In genomic region chr5:163978897-163979296, GRCh38 we compare ENCODE assay signal across 11 cellular contexts.
DNase-seq lines count a peak whose midpoint lies in the region; ATAC-seq lines count a peak whose summit lies in the region.
"Had no signal": no experiment of that assay in that cellular context is flagged by ENCODE, and none has a peak within 500 bp of the region (broad histone marks: within the 10 kb centered on the region; RNA-seq: fewer than 3 reads in every experiment).

No MANE protein-coding gene starts in this region.

- no peak overlapping the region for H4K8ac ChIP-seq in trophoblast cell (ENCODE audit: low read depth, low read length)

- no peak overlapping the region for H2BK5ac ChIP-seq in trophoblast cell (ENCODE audit: low read depth, low read length, poor library complexity)

- H3K36me3 ChIP-seq in trophoblast cell (ENCODE audit: control insufficient read depth in 1 of 2, insufficient read depth in 2 of 2, low read length in 2 of 2), result no peaks in the 10 kb centered on the region
- H3K36me3 ChIP-seq in effector memory CD4-positive, alpha-beta T cell (ENCODE audit: control insufficient read depth, insufficient read depth, low read length), result no peaks in the 10 kb centered on the region
- H3K36me3 ChIP-seq: cardiac muscle cell, left ventricle myocardium inferior had no signal

- no peaks in the 10 kb centered on the region for H3K79me2 ChIP-seq in trophoblast cell (ENCODE audit: control insufficient read depth, insufficient read depth, low read length, poor library complexity)

- no peak overlapping the region for H3K4me3 ChIP-seq in trophoblast cell (ENCODE audit: low read depth, low read length)
- H3K4me3 ChIP-seq in effector memory CD4-positive, alpha-beta T cell (ENCODE audit: insufficient read depth, low read depth, low read length, poor library complexity, severe bottlenecking), result no peak overlapping the region
- H3K4me3 ChIP-seq: cardiac muscle cell, left ventricle myocardium inferior had no signal

- no peak overlapping the region for H3K18ac ChIP-seq in trophoblast cell (ENCODE audit: low read length)

- DNase-seq in NCI-H2171 treated with DMSO at 0.1 percent for 48 hours (lab: John Stamatoyannopoulos, UW) (peak; percentile 21), NCI-H2171 (lab: John Stamatoyannopoulos, UW) (no peak), NCI-H748 treated with DMSO at 0.1 percent for 48 hours (lab: John Stamatoyannopoulos, UW) (peak; percentile 17), trophoblast cell (no peak), NCI-H2081 (lab: John Stamatoyannopoulos, UW) (no peak)
- DNase-seq in effector memory CD4-positive, alpha-beta T cell, result no peak
- DNase-seq: left ventricle myocardium inferior had no signal

- no peak overlapping the region for H3K27ac ChIP-seq in trophoblast cell (ENCODE audit: low read depth, low read length)
- H3K27ac ChIP-seq in effector memory CD4-positive, alpha-beta T cell (ENCODE audit: insufficient read depth, low read length, poor library complexity, severe bottlenecking), result no peak overlapping the region
- H3K27ac ChIP-seq: cardiac muscle cell, left ventricle myocardium inferior had no signal

- H2AK5ac ChIP-seq in trophoblast cell (ENCODE audit: low read length), result no peak overlapping the region

- no peak overlapping the region for H3K14ac ChIP-seq in trophoblast cell (ENCODE audit: low read length)

- no peaks in the 10 kb centered on the region for H3K27me3 ChIP-seq in trophoblast cell (ENCODE audit: insufficient read depth, low read length)
- no peaks in the 10 kb centered on the region for H3K27me3 ChIP-seq in effector memory CD4-positive, alpha-beta T cell (replicated peaks; ENCODE audit: control insufficient read depth, insufficient read depth, low read length, poor library complexity, severe bottlenecking)
- H3K27me3 ChIP-seq: cardiac muscle cell had no signal

- no peaks in the 10 kb centered on the region for H3K4me1 ChIP-seq in trophoblast cell (ENCODE audit: control insufficient read depth in 1 of 2, insufficient read depth in 2 of 2, low read length in 2 of 2)
- H3K4me1 ChIP-seq in effector memory CD4-positive, alpha-beta T cell (ENCODE audit: control insufficient read depth, insufficient read depth, low read length, poor library complexity, severe bottlenecking), result no peaks in the 10 kb centered on the region
- H3K4me1 ChIP-seq: left ventricle myocardium inferior had no signal

- H3K79me1 ChIP-seq in trophoblast cell (ENCODE audit: low read length), result no peaks in the 10 kb centered on the region

- no peak overlapping the region for H2BK12ac ChIP-seq in trophoblast cell (ENCODE audit: low read length)

- WGBS in trophoblast cell (ENCODE audit: extremely low coverage, insufficient coverage, insufficient read length), result no CpG with 5 or more reads among the region's 5 CpGs

- H4K12ac ChIP-seq in trophoblast cell (ENCODE audit: low read depth, low read length), result peak overlapping the region; percentile 54

- H4K91ac ChIP-seq in trophoblast cell (ENCODE audit: low read depth, low read length), result no peak overlapping the region

- no peak overlapping the region for H3K9ac ChIP-seq in trophoblast cell (ENCODE audit: low read length)

- ATAC-seq in HG02678 (IDR thresholded peaks at IDR 0.05; ENCODE audit: unreplicated experiment) (peak; percentile 61), GM18873 (IDR thresholded peaks at IDR 0.05; ENCODE audit: low FRiP score, unreplicated experiment) (no peak)
- ATAC-seq: Panc1 had no signal

- no peak overlapping the region for H3K23ac ChIP-seq in trophoblast cell (ENCODE audit: low read length)

- H3K9me3 ChIP-seq in trophoblast cell (ENCODE audit: insufficient read depth, low read depth, low read length), result no peaks in the 10 kb centered on the region
- H3K9me3 ChIP-seq in effector memory CD4-positive, alpha-beta T cell (ENCODE audit: control insufficient read depth, low read length), result no peaks in the 10 kb centered on the region
- H3K9me3 ChIP-seq: left ventricle myocardium inferior had no signal

- no peak overlapping the region for H3K4me2 ChIP-seq in trophoblast cell (ENCODE audit: low read length)

- no peak overlapping the region for H2AFZ ChIP-seq in trophoblast cell (ENCODE audit: insufficient read depth, low read length, poor library complexity)

- H2BK120ac ChIP-seq in trophoblast cell (ENCODE audit: insufficient read depth, low read length, poor library complexity), result no peak overlapping the region

- H3K4ac ChIP-seq in trophoblast cell (ENCODE audit: low read depth, low read length), result no peak overlapping the region

Comparison
In these comparisons a context has a peak if more than half of its experiments do, and no peak if none do; other contexts are left out.
1. DNase-seq: peak in NCI-H2171 treated with DMSO at 0.1 percent for 48 hours (single experiment) and NCI-H748 treated with DMSO at 0.1 percent for 48 hours (single experiment); none in NCI-H2171 (single experiment), trophoblast cell (0 of 2), NCI-H2081 (0 of 2) and effector memory CD4-positive, alpha-beta T cell (0 of 3).